In genomic region chr16:71499775-71500364, GRCh38 we compare ENCODE assay signal across 1 cellular context.
TF ChIP-seq lines count a peak whose summit lies in the region.

No MANE protein-coding gene starts in this region.

TF ChIP-seq in HepG2, 621 proteins besides CTCF, POLR2A, EP300 and RAD21:
- TF ChIP-seq HNF4A (CRISPR knock-in tag; IDR thresholded peaks at IDR 0.05) = peak; percentile 8; the same call in 1 of the 2 replicates
- TF ChIP-seq, protein P1, sequence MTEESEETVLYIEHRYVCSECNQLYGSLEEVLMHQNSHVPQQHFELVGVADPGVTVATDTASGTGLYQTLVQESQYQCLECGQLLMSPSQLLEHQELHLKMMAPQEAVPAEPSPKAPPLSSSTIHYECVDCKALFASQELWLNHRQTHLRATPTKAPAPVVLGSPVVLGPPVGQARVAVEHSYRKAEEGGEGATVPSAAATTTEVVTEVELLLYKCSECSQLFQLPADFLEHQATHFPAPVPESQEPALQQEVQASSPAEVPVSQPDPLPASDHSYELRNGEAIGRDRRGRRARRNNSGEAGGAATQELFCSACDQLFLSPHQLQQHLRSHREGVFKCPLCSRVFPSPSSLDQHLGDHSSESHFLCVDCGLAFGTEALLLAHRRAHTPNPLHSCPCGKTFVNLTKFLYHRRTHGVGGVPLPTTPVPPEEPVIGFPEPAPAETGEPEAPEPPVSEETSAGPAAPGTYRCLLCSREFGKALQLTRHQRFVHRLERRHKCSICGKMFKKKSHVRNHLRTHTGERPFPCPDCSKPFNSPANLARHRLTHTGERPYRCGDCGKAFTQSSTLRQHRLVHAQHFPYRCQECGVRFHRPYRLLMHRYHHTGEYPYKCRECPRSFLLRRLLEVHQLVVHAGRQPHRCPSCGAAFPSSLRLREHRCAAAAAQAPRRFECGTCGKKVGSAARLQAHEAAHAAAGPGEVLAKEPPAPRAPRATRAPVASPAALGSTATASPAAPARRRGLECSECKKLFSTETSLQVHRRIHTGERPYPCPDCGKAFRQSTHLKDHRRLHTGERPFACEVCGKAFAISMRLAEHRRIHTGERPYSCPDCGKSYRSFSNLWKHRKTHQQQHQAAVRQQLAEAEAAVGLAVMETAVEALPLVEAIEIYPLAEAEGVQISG (CRISPR knock-in tag; IDR thresholded peaks at IDR 0.05) = peak; percentile 27; the same call in 1 of the 2 replicates
- TF ChIP-seq MAFK (conservative IDR thresholded peaks at IDR 0.05 in 1 of 2, IDR thresholded peaks at IDR 0.05 in 1 of 2; ENCODE audit: low read length in 2 of 2) = peak in 1 of 2 experiments; percentile 48; a peak in 1 of 4 replicates
- TF ChIP-seq REPIN1 (CRISPR knock-in tag; IDR thresholded peaks at IDR 0.05; ENCODE audit: borderline replicate concordance, low read depth) = peak; percentile 24; the same call in 1 of the 2 replicates
- TF ChIP-seq MAFF (IDR thresholded peaks at IDR 0.05; ENCODE audit: low read depth, low read length) = peak; percentile 72
- no peak for TF ChIP-seq HOXA3 (CRISPR knock-in tag; IDR thresholded peaks at IDR 0.05)
- TF ChIP-seq, protein P2, sequence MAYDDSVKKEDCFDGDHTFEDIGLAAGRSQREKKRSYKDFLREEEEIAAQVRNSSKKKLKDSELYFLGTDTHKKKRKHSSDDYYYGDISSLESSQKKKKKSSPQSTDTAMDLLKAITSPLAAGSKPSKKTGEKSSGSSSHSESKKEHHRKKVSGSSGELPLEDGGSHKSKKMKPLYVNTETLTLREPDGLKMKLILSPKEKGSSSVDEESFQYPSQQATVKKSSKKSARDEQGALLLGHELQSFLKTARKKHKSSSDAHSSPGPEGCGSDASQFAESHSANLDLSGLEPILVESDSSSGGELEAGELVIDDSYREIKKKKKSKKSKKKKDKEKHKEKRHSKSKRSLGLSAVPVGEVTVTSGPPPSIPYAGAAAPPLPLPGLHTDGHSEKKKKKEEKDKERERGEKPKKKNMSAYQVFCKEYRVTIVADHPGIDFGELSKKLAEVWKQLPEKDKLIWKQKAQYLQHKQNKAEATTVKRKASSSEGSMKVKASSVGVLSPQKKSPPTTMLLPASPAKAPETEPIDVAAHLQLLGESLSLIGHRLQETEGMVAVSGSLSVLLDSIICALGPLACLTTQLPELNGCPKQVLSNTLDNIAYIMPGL (CRISPR knock-in tag; IDR thresholded peaks at IDR 0.05; ENCODE audit: borderline replicate concordance in 1 of 2, low read depth in 1 of 2) = peak in 1 of 2 experiments; percentile 30; a peak in 1 of 4 replicates
- peak; percentile 83 for TF ChIP-seq SMC3 (IDR thresholded peaks at IDR 0.05; ENCODE audit: low read length)
- peak; percentile 46 for TF ChIP-seq TEAD3 (CRISPR knock-in tag; optimal IDR thresholded peaks at IDR 0.05; ENCODE audit: borderline replicate concordance)
- peak; percentile 90 for TF ChIP-seq STAG1 (CRISPR knock-in tag; IDR thresholded peaks at IDR 0.05)
- TF ChIP-seq MIER2 (CRISPR knock-in tag; IDR thresholded peaks at IDR 0.05) = peak; percentile 37; the same call in 1 of the 2 replicates
- TF ChIP-seq ZNF331 (CRISPR knock-in tag; IDR thresholded peaks at IDR 0.05) = peak; percentile 12; the same call in 1 of the 2 replicates
- TF ChIP-seq KLF15 (CRISPR knock-in tag; IDR thresholded peaks at IDR 0.05; ENCODE audit: borderline replicate concordance) = no peak
- no peak for TF ChIP-seq SNAI1 (CRISPR knock-in tag; IDR thresholded peaks at IDR 0.05; ENCODE audit: borderline replicate concordance)
- no peak for TF ChIP-seq GABPA (IDR thresholded peaks at IDR 0.05; ENCODE audit: low read depth, low read length)
- TF ChIP-seq GABPA (CRISPR knock-in tag; IDR thresholded peaks at IDR 0.05; ENCODE audit: low read depth) = 0 out of 2 replicates have a peak, but pooled peaks have one; percentile 9
- TF ChIP-seq BCL6 (CRISPR knock-in tag; IDR thresholded peaks at IDR 0.05) = 0 out of 2 replicates have a peak, but pooled peaks have one; percentile 13
